ENCODE assay signal across 1 cellular context in genomic region chr2:202032841-202033316, GRCh38.
TF ChIP-seq lines count a peak whose summit lies in the region.

No MANE protein-coding gene starts in this region.

TF ChIP-seq in HepG2, 621 proteins besides CTCF, POLR2A, EP300 and RAD21 (continued from another document):
- no peak for TF ChIP-seq CSRNP2 (CRISPR knock-in tag; conservative IDR thresholded peaks at IDR 0.05; ENCODE audit: low read depth)
